Comparison of ENCODE assay signal across 17 cellular contexts in the genomic region with DNA sequence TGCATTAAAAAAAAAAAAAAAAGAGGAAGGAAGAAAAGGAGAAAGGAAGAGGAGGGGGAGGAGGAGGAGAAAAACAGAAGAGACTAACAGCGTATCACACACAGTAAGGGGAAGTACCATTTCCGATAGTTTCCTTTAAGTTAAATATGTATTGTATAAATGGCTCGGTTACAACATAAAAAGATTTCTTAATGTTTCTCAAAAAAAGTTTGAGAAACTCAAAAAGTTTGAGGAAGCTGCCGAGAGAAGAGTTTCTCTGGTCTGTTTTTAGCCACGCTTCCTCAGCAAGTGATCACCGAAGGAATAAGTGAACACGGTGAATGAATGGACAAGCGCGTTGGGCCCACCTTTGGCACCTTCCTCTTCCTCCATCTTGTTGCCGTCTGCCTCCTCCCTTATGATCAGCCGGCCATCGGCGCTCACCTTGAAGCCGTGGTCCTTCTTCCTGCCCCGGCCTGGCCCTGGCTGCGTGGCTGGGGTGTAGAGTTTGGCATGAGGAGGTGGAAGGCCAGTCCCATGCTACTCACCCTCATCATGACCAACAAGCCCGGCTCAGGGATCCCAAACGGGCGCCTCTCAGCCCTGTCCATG. TPM values are rescaled to one million over a fixed set of nuclear protein-coding genes. Genes with fewer than 3 reads are reported as not detected.
DNase-seq lines count a peak whose midpoint lies in the region; ATAC-seq, FAIRE-seq and TF ChIP-seq lines count a peak whose summit lies in the region.
"Had no signal": no experiment of that assay in that cellular context is flagged by ENCODE, and none has a peak within 500 bp of the region (broad histone marks: within the 10 kb centered on the region; RNA-seq: fewer than 3 reads in every experiment).

No MANE protein-coding gene starts in this region.

- H3K4me3 ChIP-seq in DOHH2 (ENCODE audit: low read length): peak overlapping the region; percentile 61
- peak overlapping the region; percentile 10 for H3K4me3 ChIP-seq in OCI-LY1 (ENCODE audit: low read depth, low read length, poor library complexity, severe bottlenecking)
- H3K4me3 ChIP-seq in endothelial cell of umbilical vein (replicated peaks in 1 of 3; ENCODE audit: insufficient read depth in 1 of 3, low read depth in 1 of 3, low read length in 3 of 3): no peak overlapping the region
- H3K4me3 ChIP-seq in osteoblast (ENCODE audit: insufficient read depth, low read length): no peak overlapping the region
- H3K4me3 ChIP-seq: pancreas had no signal

- peaks cover 26% of the 10 kb centered on the region for H3K4me1 ChIP-seq in DOHH2 (ENCODE audit: control insufficient read depth, low read length)
- peaks cover 12% of the 10 kb centered on the region for H3K4me1 ChIP-seq in OCI-LY1 (ENCODE audit: insufficient read depth, low read length, severe bottlenecking)
- H3K4me1 ChIP-seq in endothelial cell of umbilical vein (ENCODE audit: control insufficient read depth, extremely low read depth, insufficient read depth, low read length): peaks cover 3% of the 10 kb centered on the region
- H3K4me1 ChIP-seq in osteoblast (ENCODE audit: insufficient read depth, low read length): no peaks in the 10 kb centered on the region
- H3K4me1 ChIP-seq: pancreas had no signal

- no peaks in the 10 kb centered on the region for H3K9me1 ChIP-seq in endothelial cell of umbilical vein (replicated peaks; ENCODE audit: control insufficient read depth, extremely low read depth, insufficient read depth, low read length)

- H3K27ac ChIP-seq in DOHH2 (ENCODE audit: low read depth, low read length) (peak overlapping the region; percentile 89), OCI-LY1 (ENCODE audit: low read depth, low read length, poor library complexity, severe bottlenecking) (peak overlapping the region; percentile 82), endothelial cell of umbilical vein (ENCODE audit: insufficient read depth, low read depth, low read length) (no peak overlapping the region), osteoblast (ENCODE audit: low read depth, low read length) (no peak overlapping the region)
- H3K27ac ChIP-seq: VCaP had no signal

- peaks cover 8% of the 10 kb centered on the region for H3F3A ChIP-seq in DOHH2 (ENCODE audit: control insufficient read depth, insufficient read depth)
- H3F3A ChIP-seq in OCI-LY1 (ENCODE audit: insufficient read depth, low read length): no peaks in the 10 kb centered on the region

- no TSS peak for BruUV-seq in endothelial cell of umbilical vein (replicated peaks; lab: Mats Ljungman, UMichigan)

- no peak for TF ChIP-seq CTCF in DOHH2 (IDR thresholded peaks at IDR 0.05; ENCODE audit: low read depth, low read length, poor library complexity, severe bottlenecking)
- TF ChIP-seq CTCF in OCI-LY1 (IDR thresholded peaks at IDR 0.05; ENCODE audit: low read length): no peak
- TF ChIP-seq CTCF in endothelial cell of umbilical vein (IDR thresholded peaks at IDR 0.05; ENCODE audit: extremely low read depth in 1 of 2, insufficient read depth in 1 of 2, low read depth in 1 of 2, low read length in 2 of 2): no peak
- no peak for TF ChIP-seq CTCF in osteoblast (IDR thresholded peaks at IDR 0.05; ENCODE audit: extremely low read depth, low read depth, low read length)

- H3K9me2 ChIP-seq in DOHH2 (replicated peaks; ENCODE audit: control insufficient read depth, low read length) (no peaks in the 10 kb centered on the region), OCI-LY1 (ENCODE audit: low read depth, low read length) (no peaks in the 10 kb centered on the region)

- ATAC-seq in HG03175 (IDR thresholded peaks at IDR 0.05; ENCODE audit: unreplicated experiment): no peak
- ATAC-seq: left lobe of liver had no signal

- peak overlapping the region; percentile 74 for H3K4me2 ChIP-seq in DOHH2 (ENCODE audit: low read length)
- H3K4me2 ChIP-seq in OCI-LY1 (ENCODE audit: low read length): peak overlapping the region; percentile 20; the same call in 1 of the 2 replicates
- H3K4me2 ChIP-seq in endothelial cell of umbilical vein (ENCODE audit: insufficient read depth, low read length): no peak overlapping the region
- no peak overlapping the region for H3K4me2 ChIP-seq in osteoblast (ENCODE audit: insufficient read depth, low read length)

- DNase-seq in endothelial cell of umbilical vein (ENCODE audit: low read depth, low spot score): peak; percentile 24
- DNase-seq in osteoblast (ENCODE audit: insufficient read length, low spot score, missing footprints): peak; percentile 60
- DNase-seq in HuH-7.5 (ENCODE audit: low spot score): no peak
- no peak for DNase-seq in activated CD4-positive, alpha-beta T cell treated with anti-CD3 and anti-CD28 coated beads, Interleukin-2, amount 50 U/mL, for 4 hours
- no peak for DNase-seq in activated gamma-delta T cell (lab: John Stamatoyannopoulos, UW)
- DNase-seq: activated T-cell treated with anti-CD3 and anti-CD28 coated beads for 4 hours; aorta; effector memory CD4-positive, alpha-beta T cell; NCI-H345; pancreas; stimulated activated CD4-positive, alpha-beta T cell treated with anti-CD3 and anti-CD28 coated beads, Interleukin-1b, Interleukin-23, amount 100 ng/mL, for 48 hours had no signal

- H2AFZ ChIP-seq in OCI-LY1 (ENCODE audit: low read length) (no peak overlapping the region), endothelial cell of umbilical vein (ENCODE audit: low read depth, low read length) (no peak overlapping the region), osteoblast (ENCODE audit: low read length) (no peak overlapping the region)

- H3K79me2 ChIP-seq in DOHH2 (ENCODE audit: control insufficient read depth, low read length) (no peaks in the 10 kb centered on the region), OCI-LY1 (ENCODE audit: insufficient read depth, low read length) (no peaks in the 10 kb centered on the region), endothelial cell of umbilical vein (ENCODE audit: control insufficient read depth, insufficient read depth, low read length) (no peaks in the 10 kb centered on the region), osteoblast (ENCODE audit: insufficient read depth, low read length) (no peaks in the 10 kb centered on the region)

- POLR2A ChIA-PET in endothelial cell of umbilical vein (lab: Charles Lee): interaction anchor here (0.7 kb wide), 2 partner anchors 29 to 35 kb away, joined by 4 to 5 read pairs; no protein-coding TSS in a partner anchor

- FAIRE-seq in endothelial cell of umbilical vein (lab: Jason Lieb, UNC): peak; percentile 57
- FAIRE-seq: frontal cortex, pancreas had no signal

- H3K27me3 ChIP-seq in DOHH2 (ENCODE audit: control insufficient read depth, low read length): no peaks in the 10 kb centered on the region
- no peaks in the 10 kb centered on the region for H3K27me3 ChIP-seq in OCI-LY1 (ENCODE audit: insufficient read depth, low read length)
- no peaks in the 10 kb centered on the region for H3K27me3 ChIP-seq in endothelial cell of umbilical vein (ENCODE audit: control insufficient read depth in 2 of 2, insufficient read depth in 2 of 2, low read length in 2 of 2)
- no peaks in the 10 kb centered on the region for H3K27me3 ChIP-seq in osteoblast (ENCODE audit: insufficient read depth, low read length)
- H3K27me3 ChIP-seq: pancreas had no signal

- H4K20me1 ChIP-seq in DOHH2 (ENCODE audit: control insufficient read depth, insufficient read depth, low read depth, low read length): 0 out of 2 replicates have a peak, but pooled peaks cover 5% of the 10 kb centered on the region
- H4K20me1 ChIP-seq in OCI-LY1 (ENCODE audit: insufficient read depth, low read length): no peaks in the 10 kb centered on the region
- H4K20me1 ChIP-seq in endothelial cell of umbilical vein (replicated peaks; ENCODE audit: control insufficient read depth, extremely low read depth, insufficient read depth, low read length): no peaks in the 10 kb centered on the region
- H4K20me1 ChIP-seq in osteoblast (ENCODE audit: insufficient read depth, low read length): peaks cover 2% of the 10 kb centered on the region

- H3K36me3 ChIP-seq in DOHH2 (ENCODE audit: control insufficient read depth, low read length) (peaks cover 80% of the 10 kb centered on the region), OCI-LY1 (ENCODE audit: insufficient read depth, low read length) (peaks cover 19% of the 10 kb centered on the region; the same call in 1 of the 2 replicates), endothelial cell of umbilical vein (ENCODE audit: control insufficient read depth in 2 of 2, extremely low read depth in 1 of 2, insufficient read depth in 2 of 2, low read length in 2 of 2) (peaks cover 0 to 24% of the 10 kb centered on the region in 2 experiments), osteoblast (ENCODE audit: insufficient read depth, low read length) (peaks cover 24% of the 10 kb centered on the region)

- H3K9ac ChIP-seq in OCI-LY1 (ENCODE audit: low read length) (no peak overlapping the region), endothelial cell of umbilical vein (replicated peaks; ENCODE audit: extremely low read depth, insufficient read depth, low read length) (no peak overlapping the region)

- intact Hi-C loops in endothelial cell of umbilical vein (cut with micrococcal nuclease): no loop called here

- no peak for TF ChIP-seq POLR2A in endothelial cell of umbilical vein (IDR thresholded peaks at IDR 0.05; ENCODE audit: low read depth, low read length)

- CTCF ChIA-PET in endothelial cell of umbilical vein (lab: Charles Lee): interaction anchor here (1.0 to 1.5 kb wide), 4 partner anchors 8 to 293 kb away, joined by 3 to 4 read pairs (median 4); no protein-coding TSS in a partner anchor

- H3K9me3 ChIP-seq in DOHH2 (ENCODE audit: control insufficient read depth, insufficient read depth, low read length) (no peaks in the 10 kb centered on the region), OCI-LY1 (ENCODE audit: low read length) (no peaks in the 10 kb centered on the region), endothelial cell of umbilical vein (replicated peaks; ENCODE audit: control insufficient read depth, insufficient read depth, low read length) (no peaks in the 10 kb centered on the region), osteoblast (ENCODE audit: low read depth, low read length) (no peaks in the 10 kb centered on the region)
- H3K9me3 ChIP-seq: pancreas had no signal

- dilution Hi-C loops in endothelial cell of umbilical vein (cut with MboI; ENCODE audit: extremely low pct_ligation_motif_present, low sequenced_read_pairs): no loop called here

RNA-seq across cellular contexts. Expression of gene FRAT2, which starts 31.3 kb away (rescaled TPM):
- total RNA-seq in endothelial cell of umbilical vein: 11.3 and 11.5 TPM in 2 replicates
- polyA plus RNA-seq in endothelial cell of umbilical vein: 5.7 and 6.6 TPM in 2 replicates
- polyA plus RNA-seq in endothelial cell of umbilical vein (2011; cell fraction: cytosol; rRNA removed): 5.0 and 5.6 TPM in 2 replicates
- 3.6 and 3.9 TPM in 2 replicates for polyA plus RNA-seq in endothelial cell of umbilical vein (2011; cell fraction: nucleus; rRNA removed)
- polyA plus RNA-seq in endothelial cell of umbilical vein (2012): 6.1 and 6.5 TPM in 2 replicates
- polyA minus RNA-seq in endothelial cell of umbilical vein: 4.4 and 6.2 TPM in 2 replicates
- polyA minus RNA-seq in endothelial cell of umbilical vein (2011; cell fraction: cytosol; rRNA and poly(A)+ RNA removed): 18.3 TPM
- polyA minus RNA-seq in endothelial cell of umbilical vein (2011; cell fraction: nucleus; rRNA and poly(A)+ RNA removed): 4.9 and 6.4 TPM in 2 replicates
- total RNA-seq in osteoblast: 8.0 and 9.4 TPM in 2 replicates

RNA-seq across cellular contexts. Expression of gene RRP12, which starts 35.3 kb away (rescaled TPM):
- total RNA-seq in endothelial cell of umbilical vein: 35.8 and 40.9 TPM in 2 replicates
- 11.9 and 13.6 TPM in 2 replicates for polyA plus RNA-seq in endothelial cell of umbilical vein
- polyA plus RNA-seq in endothelial cell of umbilical vein (2011; cell fraction: cytosol; rRNA removed): 10.3 and 10.9 TPM in 2 replicates
- polyA plus RNA-seq in endothelial cell of umbilical vein (2011; cell fraction: nucleus; rRNA removed): 45.6 and 45.9 TPM in 2 replicates
- polyA plus RNA-seq in endothelial cell of umbilical vein (2012): 22.5 and 22.6 TPM in 2 replicates
- 25.5 and 35.2 TPM in 2 replicates for polyA minus RNA-seq in endothelial cell of umbilical vein
- polyA minus RNA-seq in endothelial cell of umbilical vein (2011; cell fraction: cytosol; rRNA and poly(A)+ RNA removed): 25.8 TPM
- 28.9 and 36.4 TPM in 2 replicates for polyA minus RNA-seq in endothelial cell of umbilical vein (2011; cell fraction: nucleus; rRNA and poly(A)+ RNA removed)
- 15.0 and 15.9 TPM in 2 replicates for total RNA-seq in osteoblast

RNA-seq across cellular contexts. Expression of gene FRAT1, which starts 46.8 kb away (rescaled TPM):
- total RNA-seq in endothelial cell of umbilical vein: 3.2 and 3.5 TPM in 2 replicates
- polyA plus RNA-seq in endothelial cell of umbilical vein: 2.2 and 2.4 TPM in 2 replicates
- polyA plus RNA-seq in endothelial cell of umbilical vein (2011; cell fraction: cytosol; rRNA removed): 1.3 and 1.8 TPM in 2 replicates
- polyA plus RNA-seq in endothelial cell of umbilical vein (2011; cell fraction: nucleus; rRNA removed): 1.1 and 1.4 TPM in 2 replicates
- 1.2 and 1.5 TPM in 2 replicates for polyA plus RNA-seq in endothelial cell of umbilical vein (2012)
- polyA minus RNA-seq in endothelial cell of umbilical vein: 1.2 and 1.9 TPM in 2 replicates
- 3.9 TPM for polyA minus RNA-seq in endothelial cell of umbilical vein (2011; cell fraction: cytosol; rRNA and poly(A)+ RNA removed)
- polyA minus RNA-seq in endothelial cell of umbilical vein (2011; cell fraction: nucleus; rRNA and poly(A)+ RNA removed): 2.5 and 4.2 TPM in 2 replicates
- total RNA-seq in osteoblast: 3.3 and 3.8 TPM in 2 replicates

Comparison
In these comparisons a context has a peak if more than half of its experiments do, and no peak if none do; other contexts are left out.
1. H3K27ac ChIP-seq: peak in DOHH2 (single experiment) and OCI-LY1 (single experiment); none in endothelial cell of umbilical vein (single experiment) and osteoblast (single experiment).
2. H3K4me2 ChIP-seq: peak in DOHH2 (single experiment) and OCI-LY1 (single experiment); none in endothelial cell of umbilical vein (single experiment) and osteoblast (single experiment).
3. H3K4me3 ChIP-seq: peak in DOHH2 (single experiment) and OCI-LY1 (single experiment); none in endothelial cell of umbilical vein (0 of 3) and osteoblast (single experiment).
4. DNase-seq: peak in endothelial cell of umbilical vein (single experiment) and osteoblast (single experiment); none in HuH-7.5 (single experiment), activated CD4-positive, alpha-beta T cell treated with anti-CD3 and anti-CD28 coated beads, Interleukin-2, amount 50 U/mL, for 4 hours (0 of 2) and activated gamma-delta T cell (single experiment).